Comparison of ENCODE assay signal across 8 cellular contexts in genomic region chr5:56951131-56951945, GRCh38. TPM values are rescaled to one million over a fixed set of nuclear protein-coding genes. Genes with fewer than 3 reads are reported as not detected.
DNase-seq lines count a peak whose midpoint lies in the region; ATAC-seq and TF ChIP-seq lines count a peak whose summit lies in the region.

No MANE protein-coding gene starts in this region.

- peak overlapping the region; percentile 89 to 94 for H3K4me3 Mint-ChIP-seq in H9
- H3K4me3 Mint-ChIP-seq in activated T-cell treated with anti-CD3 and anti-CD28 coated beads, Interleukin-2, amount 50 U/mL, for 4 hours: peak overlapping the region; percentile 94
- H3K4me3 Mint-ChIP-seq in nephron: peak overlapping the region; percentile 96 to 99 (median 98)
- H3K4me3 Mint-ChIP-seq in type B pancreatic cell: peak overlapping the region; percentile 98

- H3K27me3 Mint-ChIP-seq in H9 (ENCODE audit: low read depth) (peaks cover 18% of the 10 kb centered on the region), nephron (ENCODE audit: low read depth) (no peaks in the 10 kb centered on the region), type B pancreatic cell (peaks cover 7% of the 10 kb centered on the region)
- peaks cover 21% of the 10 kb centered on the region for H3K27me3 Mint-ChIP-seq in activated T-cell treated with anti-CD3 and anti-CD28 coated beads, Interleukin-2, amount 50 U/mL, for 4 hours (ENCODE audit: low read depth)

- no peak overlapping the region for H4K5ac ChIP-seq in H9 (ENCODE audit: insufficient read length, low read depth, low read length)

- peak; percentile 41 to 43 for ATAC-seq in activated T-cell treated with anti-CD3 and anti-CD28 coated beads, Interleukin-2, amount 50 U/mL, for 4 hours

- in situ Hi-C loops in GM13976 (cut with MboI; ENCODE audit: low sequenced_read_pairs, unreplicated experiment): no loop called here

- H3K4me3 ChIP-seq in fibroblast of lung (replicated peaks in 1 of 4; ENCODE audit: control extremely low read depth in 1 of 4, insufficient read depth in 1 of 4, low read depth in 3 of 4, low read length in 4 of 4): peak overlapping the region; percentile 80 to 92 (median 86)

- no peak overlapping the region for H3K23ac ChIP-seq in H9 (ENCODE audit: insufficient read length, low read depth, low read length)

- H3K9ac ChIP-seq in H9 (ENCODE audit: extremely low read depth, insufficient read length, low read length) (peak overlapping the region; percentile 74), fibroblast of lung (ENCODE audit: insufficient read depth, low read length) (peak overlapping the region; percentile 82)

- WGBS in H9 (ENCODE audit: extremely low coverage, insufficient read length, low lambda C conversion rate): no CpG with 5 or more reads among the region's 84 CpGs

- H3K36me3 Mint-ChIP-seq in H9 (ENCODE audit: insufficient read depth in 1 of 3, low read depth in 3 of 3) (peaks cover 0 to 22% (median 11%) of the 10 kb centered on the region in 3 experiments; a peak in 5 of 7 replicates), nephron (ENCODE audit: low read depth) (peaks cover 7% of the 10 kb centered on the region), type B pancreatic cell (peaks cover 4% of the 10 kb centered on the region)
- H3K36me3 Mint-ChIP-seq in activated T-cell treated with anti-CD3 and anti-CD28 coated beads, Interleukin-2, amount 50 U/mL, for 4 hours (ENCODE audit: insufficient read depth): peaks cover 2% of the 10 kb centered on the region

- no peaks in the 10 kb centered on the region for H3K4me1 ChIP-seq in H9 (ENCODE audit: insufficient read depth, low read length)
- no peaks in the 10 kb centered on the region for H3K4me1 ChIP-seq in fibroblast of lung (ENCODE audit: control insufficient read depth, extremely low read depth, insufficient read depth, low read length)

- H3K79me1 ChIP-seq in H9 (ENCODE audit: insufficient read depth, low read depth, low read length, poor library complexity, severe bottlenecking): no peaks in the 10 kb centered on the region

- no peak overlapping the region for H4K8ac ChIP-seq in H9 (replicated peaks; ENCODE audit: insufficient read length, low read depth, low read length)

- H3K23me2 ChIP-seq in H9 (ENCODE audit: insufficient read length, low read depth, low read length, poor library complexity, severe bottlenecking): peaks cover 10% of the 10 kb centered on the region

- H3K79me2 ChIP-seq in H9 (ENCODE audit: insufficient read depth, low read length) (peaks cover 2% of the 10 kb centered on the region; the same call in 1 of the 2 replicates), fibroblast of lung (ENCODE audit: control insufficient read depth, insufficient read depth, low read length) (peaks cover 22% of the 10 kb centered on the region)

- H2BK15ac ChIP-seq in H9 (ENCODE audit: low read depth, low read length): no peak overlapping the region

- H2BK20ac ChIP-seq in H9 (ENCODE audit: low read depth, low read length, poor library complexity, severe bottlenecking): no peak overlapping the region

- peaks cover 19 to 20% of the 10 kb centered on the region in 2 experiments for H3K4me1 Mint-ChIP-seq in H9
- H3K4me1 Mint-ChIP-seq in activated T-cell treated with anti-CD3 and anti-CD28 coated beads, Interleukin-2, amount 50 U/mL, for 4 hours (ENCODE audit: low read depth): peaks cover 21% of the 10 kb centered on the region
- H3K4me1 Mint-ChIP-seq in nephron: peaks cover 11% of the 10 kb centered on the region
- peaks cover 12% of the 10 kb centered on the region for H3K4me1 Mint-ChIP-seq in type B pancreatic cell (ENCODE audit: unreplicated experiment)

- no peak overlapping the region for H2BK12ac ChIP-seq in H9 (ENCODE audit: insufficient read length, low read depth, low read length)

- H3K18ac ChIP-seq in H9 (ENCODE audit: insufficient read length, low read depth, low read length): peak overlapping the region; percentile 50

- H3K56ac ChIP-seq in H9 (ENCODE audit: insufficient read length, low read depth, low read length): no peak overlapping the region

- H3K9me3 ChIP-seq in H9 (ENCODE audit: control insufficient read depth, low read depth, low read length): no peaks in the 10 kb centered on the region
- H3K9me3 ChIP-seq in fibroblast of lung (ENCODE audit: control insufficient read depth, insufficient read depth, low read depth, low read length): no peaks in the 10 kb centered on the region

- TF ChIP-seq CTCF in GM13976 (IDR thresholded peaks at IDR 0.05; ENCODE audit: borderline replicate concordance, control extremely low read depth, extremely low read depth, insufficient read depth, missing control alignments): no peak
- peak; percentile 40; the same call in 2 of the 3 replicates for TF ChIP-seq CTCF in H9 (conservative IDR thresholded peaks at IDR 0.05)
- no peak for TF ChIP-seq CTCF in fibroblast of lung (conservative IDR thresholded peaks at IDR 0.05 in 1 of 2, IDR thresholded peaks at IDR 0.05 in 1 of 2; ENCODE audit: low read depth in 1 of 2, low read length in 2 of 2)
- peak in 2 of 3 experiments; percentile 14 for TF ChIP-seq CTCF in nephron (IDR thresholded peaks at IDR 0.05; ENCODE audit: unreplicated experiment in 3 of 3)
- TF ChIP-seq CTCF in type B pancreatic cell (conservative IDR thresholded peaks at IDR 0.05): no peak

- H3K27ac Mint-ChIP-seq in H9 (peak overlapping the region; percentile 35 to 92 (median 92); a peak in 5 of 7 replicates), nephron (peak overlapping the region; percentile 99), type B pancreatic cell (peak overlapping the region; percentile 93)

- peak overlapping the region; percentile 93 for H3K4me2 ChIP-seq in H9 (ENCODE audit: insufficient read depth, insufficient read length, low read length)
- peak overlapping the region; percentile 88 for H3K4me2 ChIP-seq in fibroblast of lung (ENCODE audit: extremely low read depth, insufficient read depth, low read length)

- H3K4ac ChIP-seq in H9 (ENCODE audit: low read depth, low read length): no peak overlapping the region

- peak overlapping the region; percentile 93 for H3K14ac ChIP-seq in H9 (ENCODE audit: insufficient read depth, low read length)

- DNase-seq in GM13976 (ENCODE audit: low spot score): peak; percentile 70
- DNase-seq in H9: peak; percentile 45
- peak; percentile 21 for DNase-seq in M059J (ENCODE audit: low read depth)
- DNase-seq in activated T-cell treated with anti-CD3 and anti-CD28 coated beads, Interleukin-2, amount 50 U/mL, for 4 hours: peak; percentile 5
- DNase-seq in fibroblast of lung (ENCODE audit: low read depth in 2 of 2): peak in 1 of 2 donors; percentile 2
- DNase-seq in type B pancreatic cell (ENCODE audit: extremely low spot score, unreplicated experiment): peak; percentile 69
- no peak for DNase-seq in KG1 (lab: John Stamatoyannopoulos, UW)

- H2BK5ac ChIP-seq in H9 (ENCODE audit: insufficient read length, low read length): no peak overlapping the region

- no peaks in the 10 kb centered on the region for H4K20me1 ChIP-seq in H9 (ENCODE audit: control insufficient read depth, insufficient read depth, insufficient read length)
- no peaks in the 10 kb centered on the region for H4K20me1 ChIP-seq in fibroblast of lung (ENCODE audit: control insufficient read depth, extremely low read depth, insufficient read depth, low read length)

- peaks cover 3% of the 10 kb centered on the region for H3K36me3 ChIP-seq in fibroblast of lung (ENCODE audit: control insufficient read depth, insufficient read depth, low read length)

- no peak overlapping the region for H4K91ac ChIP-seq in H9 (ENCODE audit: insufficient read length, low read depth, low read length)

- no peak overlapping the region for H3T11ph ChIP-seq in H9 (ENCODE audit: low read length)

- H2AK5ac ChIP-seq in H9 (ENCODE audit: insufficient read length, low read length): no peak overlapping the region

- H3K9me3 Mint-ChIP-seq in H9 (no peaks in the 10 kb centered on the region; a peak in 1 of 5 replicates), nephron (no peaks in the 10 kb centered on the region), type B pancreatic cell (no peaks in the 10 kb centered on the region)
- H3K9me3 Mint-ChIP-seq in activated T-cell treated with anti-CD3 and anti-CD28 coated beads, Interleukin-2, amount 50 U/mL, for 4 hours: no peaks in the 10 kb centered on the region

- H3K27me3 ChIP-seq in H9 (ENCODE audit: insufficient read depth, low read length) (no peaks in the 10 kb centered on the region; the same call in 1 of the 2 replicates), fibroblast of lung (ENCODE audit: control insufficient read depth, insufficient read depth, low read length) (peaks cover 3% of the 10 kb centered on the region)

- H2BK120ac ChIP-seq in H9 (ENCODE audit: low read depth, low read length, poor library complexity, severe bottlenecking): no peak overlapping the region

- H3K27ac ChIP-seq in H9 (ENCODE audit: insufficient read length, low read depth, low read length) (no peak overlapping the region), fibroblast of lung (ENCODE audit: insufficient read depth, low read length) (peak overlapping the region; percentile 79)

- H2AFZ ChIP-seq in H9 (ENCODE audit: low read length): no peak overlapping the region
- H2AFZ ChIP-seq in fibroblast of lung (ENCODE audit: low read length): peak overlapping the region; percentile 57

RNA-seq across cellular contexts. Expression of gene MIER3, which starts 0.6 kb away (rescaled TPM):
- total RNA-seq in H9 (2021) (44.8 and 45.1 TPM in 2 replicates), fibroblast of lung (13.2 and 17.7 TPM in 2 replicates), type B pancreatic cell (ENCODE audit: low replicate concordance) (30.1 and 43.1 TPM in 2 replicates)
- total RNA-seq in M059J (2014; rRNA removed; shearing (Covaris generic)): 49.3 and 92.7 TPM in 2 replicates
- total RNA-seq in activated T-cell treated with anti-CD3 and anti-CD28 coated beads, Interleukin-2, amount 50 U/mL, for 4 hours: 10 to 100 TPM; 21.6 to 24.8 (median 21.9) TPM
- 12.7 and 16.9 TPM in 2 replicates for polyA plus RNA-seq in fibroblast of lung
- polyA plus RNA-seq in fibroblast of lung (2012): 4.9 and 9.7 TPM in 2 replicates
- polyA minus RNA-seq in fibroblast of lung (ENCODE audit: low replicate concordance): 2.1 and 4.1 TPM in 2 replicates

RNA-seq across cellular contexts. Expression of gene SETD9, which starts 41.9 kb away (rescaled TPM):
- total RNA-seq in H9 (2021): 15.1 and 15.7 TPM in 2 replicates
- 10.4 and 16.4 TPM in 2 replicates for total RNA-seq in M059J (2014; rRNA removed; shearing (Covaris generic))
- total RNA-seq in activated T-cell treated with anti-CD3 and anti-CD28 coated beads, Interleukin-2, amount 50 U/mL, for 4 hours: 10 to 100 TPM in 1 of 3 donors, 1 to 10 TPM in 2; 2.7 to 10.5 (median 7.5) TPM
- total RNA-seq in fibroblast of lung: 14.9 and 15.5 TPM in 2 replicates
- 2.2 and 8.8 TPM in 2 replicates for polyA plus RNA-seq in fibroblast of lung
- 0.97 and 6.7 TPM in 2 replicates for polyA plus RNA-seq in fibroblast of lung (2012)
- not detected in 2 replicates for polyA minus RNA-seq in fibroblast of lung (ENCODE audit: low replicate concordance)
- total RNA-seq in type B pancreatic cell (ENCODE audit: low replicate concordance): 14.7 and 15.4 TPM in 2 replicates

Comparison
In these comparisons a context has a peak if more than half of its experiments do, and no peak if none do; other contexts are left out.
1. CTCF ChIP-seq: peak in H9 (single experiment) and nephron (2 of 3); none in GM13976 (single experiment), fibroblast of lung (0 of 2) and type B pancreatic cell (single experiment).
2. Peak in every context shown above with its lines, with median percentiles within 50 percentile points of each other: H3K27ac Mint-ChIP-seq and H3K4me3 Mint-ChIP-seq.